In genomic region chr16:2532494-2533141, GRCh38 we compare ENCODE assay signal across 8 cellular contexts. TPM values are rescaled to one million over a fixed set of nuclear protein-coding genes. Genes with fewer than 3 reads are reported as not detected.
A peak's percentile ranks its signal among the peaks of the same experiment; 100 is the strongest.
DNase-seq lines count a peak whose midpoint lies in the region; ATAC-seq and TF ChIP-seq lines count a peak whose summit lies in the region.

No MANE protein-coding gene starts in this region.

- no peak for TF ChIP-seq CTCF in BE2C (IDR thresholded peaks at IDR 0.05; ENCODE audit: low read depth, low read length)
- no peak for TF ChIP-seq CTCF in OCI-LY7 (conservative IDR thresholded peaks at IDR 0.05; ENCODE audit: low read length)
- TF ChIP-seq CTCF in omental fat pad (IDR thresholded peaks at IDR 0.05): no peak

- 1 to 2% methylated on average over 37 of the region's 37 CpGs for WGBS in aorta, 2 donors

- peaks cover 19% of the 10 kb centered on the region for H3K4me1 Mint-ChIP-seq in activated naive CD4-positive, alpha-beta T cell treated with anti-CD3 and anti-CD28 coated beads for 36 hours (ENCODE audit: low read depth)

- H3K4me3 ChIP-seq in BE2C (ENCODE audit: low read depth, low read length): peak overlapping the region; percentile 58
- peak overlapping the region; percentile 70 for H3K4me3 ChIP-seq in OCI-LY7 (ENCODE audit: low read depth, low read length, poor library complexity, severe bottlenecking)
- H3K4me3 ChIP-seq in aorta (ENCODE audit: low read length in 2 of 2): peak overlapping the region; percentile 33 to 67

- H3K27me3 ChIP-seq in BE2C: no peaks in the 10 kb centered on the region
- no peaks in the 10 kb centered on the region for H3K27me3 ChIP-seq in aorta (ENCODE audit: control insufficient read depth in 1 of 2, insufficient read depth in 2 of 2, low read length in 1 of 2)

- H3K4me3 Mint-ChIP-seq in activated naive CD4-positive, alpha-beta T cell treated with anti-CD3 and anti-CD28 coated beads for 36 hours: peak overlapping the region; percentile 92

- no peaks in the 10 kb centered on the region for H3K9me3 Mint-ChIP-seq in activated naive CD4-positive, alpha-beta T cell treated with anti-CD3 and anti-CD28 coated beads for 36 hours

- no peaks in the 10 kb centered on the region for H4K20me1 ChIP-seq in OCI-LY7 (ENCODE audit: insufficient read depth, low read length)

- intact Hi-C loops in OCI-LY7 (cut with micrococcal nuclease; ENCODE audit: unreplicated experiment): loop anchor here (2.0 to 10.0 kb wide), 4 partner anchors 20 to 222 kb away; partner anchors contain the start of genes ATP6V0C and SRRM2
- intact Hi-C loops in activated naive CD4-positive, alpha-beta T cell treated with anti-CD3 and anti-CD28 coated beads for 36 hours (cut with micrococcal nuclease): loop anchor here (1.0 to 10.0 kb wide), 4 partner anchors 12 to 377 kb away; partner anchors contain the start of genes AMDHD2, ATP6V0C and TRAF7
- intact Hi-C loops in aorta (cut with DNase I): loop anchor here in 1 of 2 donors (10.0 kb wide), 2 partner anchors 62 to 142 kb away; no protein-coding TSS in a partner anchor

- H3K79me2 ChIP-seq in OCI-LY7 (ENCODE audit: insufficient read depth, low read depth, low read length): no peaks in the 10 kb centered on the region

- POLR2A ChIA-PET in HEK293T (lab: Yijun Ruan, JAX): interaction anchor here (0.7 to 1.3 kb wide), 5 partner anchors 12 to 73 kb away, joined by 3 to 6 read pairs (median 3); partner anchors contain the start of genes AMDHD2 and TEDC2
- POLR2A ChIA-PET in OCI-LY7 (lab: Charles Lee): interaction anchor here (0.5 to 1.3 kb wide), 3 partner anchors 12 to 375 kb away, joined by 3 to 5 read pairs (median 4); partner anchors contain the start of gene AMDHD2

- H3K9me3 ChIP-seq in BE2C (no peaks in the 10 kb centered on the region), OCI-LY7 (ENCODE audit: low read length) (no peaks in the 10 kb centered on the region), aorta (ENCODE audit: control insufficient read depth, low read length) (no peaks in the 10 kb centered on the region)

- H3K4me2 ChIP-seq in OCI-LY7 (ENCODE audit: low read length): peak overlapping the region; percentile 99

- H3K9me2 ChIP-seq in OCI-LY7 (ENCODE audit: insufficient read depth, low read length): no peaks in the 10 kb centered on the region

- CTCF ChIA-PET in HEK293T (lab: Yijun Ruan, JAX): no interaction called here
- CTCF ChIA-PET in OCI-LY7 (lab: Charles Lee; ENCODE audit: unreplicated experiment): interaction anchor here (0.6 kb wide), 1 partner anchor 13 kb away, joined by 3 read pairs; the partner anchor contains the start of gene AMDHD2
- CTCF ChIA-PET in activated naive CD4-positive, alpha-beta T cell treated with anti-CD3 and anti-CD28 coated beads for 36 hours (lab: Charles Lee): interaction anchor here (0.6 kb wide), 2 partner anchors 34 to 939 kb away, joined by 3 to 4 read pairs; no protein-coding TSS in a partner anchor

- DNase-seq in BE2C (peak; percentile 50), HEK293T (ENCODE audit: extremely low spot score) (no peak), OCI-LY7 (ENCODE audit: low spot score) (peak; percentile 71), glomerular visceral epithelial cell (ENCODE audit: extremely low spot score) (peak; percentile 67), omental fat pad (ENCODE audit: low spot score) (no peak), aorta (peak; percentile 80 to 85)
- DNase-seq in activated naive CD4-positive, alpha-beta T cell treated with anti-CD3 and anti-CD28 coated beads for 36 hours: peak; percentile 87

- H3K4me1 ChIP-seq in BE2C (no peaks in the 10 kb centered on the region), OCI-LY7 (ENCODE audit: insufficient read depth, low read length, poor library complexity, severe bottlenecking) (peaks cover 18% of the 10 kb centered on the region), aorta (ENCODE audit: control insufficient read depth in 1 of 2, insufficient read depth in 2 of 2, low read length in 2 of 2) (no peaks in the 10 kb centered on the region)

- H3K36me3 ChIP-seq in BE2C (peaks cover 16% of the 10 kb centered on the region), OCI-LY7 (ENCODE audit: insufficient read depth, low read length) (peaks cover 17% of the 10 kb centered on the region), aorta (ENCODE audit: control insufficient read depth in 1 of 2, insufficient read depth in 2 of 2, low read length in 1 of 2) (no peaks in the 10 kb centered on the region)

- peak overlapping the region; percentile 82; the same call in 1 of the 2 replicates for H2AFZ ChIP-seq in OCI-LY7 (ENCODE audit: low read length)

- ATAC-seq in omental fat pad (ENCODE audit: low FRiP score) (peak; percentile 33), aorta (ENCODE audit: low FRiP score) (peak; percentile 40), HG03139 (IDR thresholded peaks at IDR 0.05; ENCODE audit: unreplicated experiment) (no peak)

- peak overlapping the region; percentile 97 for H3K27ac Mint-ChIP-seq in activated naive CD4-positive, alpha-beta T cell treated with anti-CD3 and anti-CD28 coated beads for 36 hours

- no TSS peak for BruUV-seq in OCI-LY7 (replicated peaks; lab: Mats Ljungman, UMichigan)

- H3K27ac ChIP-seq in OCI-LY7 (ENCODE audit: low read depth, low read length, poor library complexity, severe bottlenecking) (peak overlapping the region; percentile 69), aorta (ENCODE audit: low read depth in 1 of 2, low read length in 2 of 2) (peak overlapping the region; percentile 20 to 92)

- no peaks in the 10 kb centered on the region for H3K36me3 Mint-ChIP-seq in activated naive CD4-positive, alpha-beta T cell treated with anti-CD3 and anti-CD28 coated beads for 36 hours (ENCODE audit: low read depth)

- no peaks in the 10 kb centered on the region for H3K27me3 Mint-ChIP-seq in activated naive CD4-positive, alpha-beta T cell treated with anti-CD3 and anti-CD28 coated beads for 36 hours (ENCODE audit: low read depth)

TF ChIP-seq in HEK293T, 16 proteins besides CTCF, POLR2A, EP300 and RAD21:
- TF ChIP-seq L3MBTL2 (conservative IDR thresholded peaks at IDR 0.05): 0 out of 2 replicates have a peak, but pooled peaks have one; percentile 17
- TF ChIP-seq PKNOX1 (IDR thresholded peaks at IDR 0.05): no peak
- TF ChIP-seq ZNF384 (IDR thresholded peaks at IDR 0.05): no peak
- no peak for TF ChIP-seq FOXM1 (IDR thresholded peaks at IDR 0.05; ENCODE audit: borderline replicate concordance)
- no peak for TF ChIP-seq SP1 (IDR thresholded peaks at IDR 0.05)

RNA-seq across cellular contexts. Expression of gene CEMP1, which starts 1.4 kb away (rescaled TPM):
- polyA plus RNA-seq in BE2C (2012; ENCODE audit: insufficient read depth, insufficient read length, low read depth): 4.7 TPM
- total RNA-seq in OCI-LY7 (2014; rRNA removed; shearing (Covaris generic)): 0.25 TPM in 1 of 2 replicates, not detected in the other
- total RNA-seq in OCI-LY7 (2022): 0.35 and 0.55 TPM in 2 replicates
- total RNA-seq in activated naive CD4-positive, alpha-beta T cell treated with anti-CD3 and anti-CD28 coated beads for 36 hours: under 1 TPM in 1 of 2 experiments, not detected in 1; 0.17 TPM
- total RNA-seq in omental fat pad: not detected
- total RNA-seq in aorta: not detected
- polyA plus RNA-seq in aorta: 1 to 10 TPM in 1 of 2 donors, under 1 TPM in 1; 0.38 to 1.2 TPM

RNA-seq across cellular contexts. Expression of gene PDPK1, which starts 5.2 kb away (rescaled TPM):
- polyA plus RNA-seq in BE2C (2012; ENCODE audit: insufficient read depth, insufficient read length, low read depth): 52.4 TPM
- total RNA-seq in OCI-LY7 (2014; rRNA removed; shearing (Covaris generic)): 11.7 and 14.4 TPM in 2 replicates
- total RNA-seq in OCI-LY7 (2022) (38.3 and 40.6 TPM in 2 replicates), omental fat pad (10 to 100 TPM; 22.2 to 34.5 (median 25.6) TPM), aorta (10 to 100 TPM; 43.0 to 46.4 TPM)
- total RNA-seq in activated naive CD4-positive, alpha-beta T cell treated with anti-CD3 and anti-CD28 coated beads for 36 hours: 10 to 100 TPM; 26.6 to 27.8 TPM
- polyA plus RNA-seq in aorta: 10 to 100 TPM; 12.7 to 17.9 TPM

RNA-seq across cellular contexts. Expression of gene AMDHD2, which starts 12.4 kb away (rescaled TPM):
- 39.4 TPM for polyA plus RNA-seq in BE2C (2012; ENCODE audit: insufficient read depth, insufficient read length, low read depth)
- 48.4 and 51.8 TPM in 2 replicates for total RNA-seq in OCI-LY7 (2014; rRNA removed; shearing (Covaris generic))
- total RNA-seq in OCI-LY7 (2022): 47.1 and 59.7 TPM in 2 replicates
- 10 to 100 TPM; 15.3 to 18.6 TPM for total RNA-seq in activated naive CD4-positive, alpha-beta T cell treated with anti-CD3 and anti-CD28 coated beads for 36 hours
- 10 to 100 TPM; 26.7 to 35.9 (median 30.7) TPM for total RNA-seq in omental fat pad
- 10 to 100 TPM; 22.0 to 44.6 TPM for total RNA-seq in aorta
- polyA plus RNA-seq in aorta: 10 to 100 TPM; 19.5 to 48.6 TPM

RNA-seq across cellular contexts. Expression of gene ATP6V0C, which starts 18.9 kb away (rescaled TPM):
- polyA plus RNA-seq in BE2C (2012; ENCODE audit: insufficient read depth, insufficient read length, low read depth): 645 TPM
- 15.0 and 16.4 TPM in 2 replicates for total RNA-seq in OCI-LY7 (2014; rRNA removed; shearing (Covaris generic))
- total RNA-seq in OCI-LY7 (2022): 87.4 and 94.3 TPM in 2 replicates
- total RNA-seq in activated naive CD4-positive, alpha-beta T cell treated with anti-CD3 and anti-CD28 coated beads for 36 hours: 10 to 100 TPM; 81.9 TPM
- total RNA-seq in omental fat pad: 100 to 1,000 TPM in 1 of 4 donors, 10 to 100 TPM in 3; 43.5 to 113 (median 67.9) TPM
- total RNA-seq in aorta: 100 to 1,000 TPM; 116 to 119 TPM
- 100 to 1,000 TPM in 1 of 2 donors, 10 to 100 TPM in 1; 67.9 to 108 TPM for polyA plus RNA-seq in aorta

RNA-seq across cellular contexts. Expression of gene TBC1D24, which starts 57.7 kb away (rescaled TPM):
- polyA plus RNA-seq in BE2C (2012; ENCODE audit: insufficient read depth, insufficient read length, low read depth): 27.6 TPM
- 19.8 and 23.4 TPM in 2 replicates for total RNA-seq in OCI-LY7 (2014; rRNA removed; shearing (Covaris generic))
- total RNA-seq in OCI-LY7 (2022) (29.9 and 34.7 TPM in 2 replicates), omental fat pad (10 to 100 TPM; 10.4 to 19.4 (median 13.0) TPM), aorta (10 to 100 TPM in 1 of 2 donors, 1 to 10 TPM in 1; 6.9 to 15.6 TPM)
- 1 to 10 TPM; 8.1 to 8.6 TPM for total RNA-seq in activated naive CD4-positive, alpha-beta T cell treated with anti-CD3 and anti-CD28 coated beads for 36 hours
- 1 to 10 TPM in 1 of 2 donors, under 1 TPM in 1; 0.38 to 3.0 TPM for polyA plus RNA-seq in aorta

Comparison
In these comparisons a context has a peak if more than half of its experiments do, and no peak if none do; other contexts are left out.
1. DNase-seq: peak in BE2C (single experiment), OCI-LY7 (single experiment), activated naive CD4-positive, alpha-beta T cell treated with anti-CD3 and anti-CD28 coated beads for 36 hours (single experiment), glomerular visceral epithelial cell (single experiment) and aorta (2 of 2); none in HEK293T (single experiment) and omental fat pad (single experiment).
2. Peak in every context shown above with its lines, with median percentiles within 50 percentile points of each other: H3K4me3 ChIP-seq.